9 cellular contexts compared by ENCODE assay signal in the genomic region with DNA sequence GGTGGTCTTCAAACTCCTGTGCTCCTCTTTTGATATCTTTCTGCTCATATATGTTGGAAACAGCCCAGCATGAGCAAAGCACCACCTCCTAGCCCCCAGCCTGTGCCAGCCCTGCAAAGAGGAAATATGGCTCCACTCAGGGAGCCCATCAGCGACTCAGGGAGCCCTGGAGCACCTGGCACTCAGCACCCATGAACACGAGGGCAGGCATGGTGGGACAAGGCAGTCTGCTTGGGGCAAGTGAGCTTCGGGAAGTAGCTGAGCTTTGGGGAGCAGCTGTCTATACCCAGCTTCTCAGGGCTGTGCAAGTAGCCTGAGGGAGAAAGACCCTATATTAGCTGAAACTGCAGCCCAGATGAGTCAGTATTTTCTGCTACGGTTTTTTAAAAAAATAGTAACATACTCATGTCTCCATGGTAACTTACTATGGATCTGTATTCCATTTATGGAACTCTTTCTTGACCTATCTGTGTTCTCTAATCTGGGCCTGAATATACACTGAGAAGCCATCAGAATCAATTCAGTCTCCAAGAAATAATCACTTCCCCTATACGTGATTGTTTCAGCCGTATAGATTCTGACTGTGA. TPM values are rescaled to one million over a fixed set of nuclear protein-coding genes. Genes with fewer than 3 reads are reported as not detected.
A peak's percentile ranks its signal among the peaks of the same experiment; 100 is the strongest.
DNase-seq lines count a peak whose midpoint lies in the region; ATAC-seq and TF ChIP-seq lines count a peak whose summit lies in the region.
"Had no signal": no experiment of that assay in that cellular context is flagged by ENCODE, and none has a peak within 500 bp of the region (broad histone marks: within the 10 kb centered on the region; RNA-seq: fewer than 3 reads in every experiment).

No MANE protein-coding gene starts in this region.

- H3K9me3 Mint-ChIP-seq in effector memory CD8-positive, alpha-beta T cell: no peaks in the 10 kb centered on the region
- no peaks in the 10 kb centered on the region for H3K9me3 Mint-ChIP-seq in osteocyte (ENCODE audit: unreplicated experiment)

- peaks cover 30% of the 10 kb centered on the region for H4K20me1 ChIP-seq in DND-41 (ENCODE audit: insufficient read depth, low read length)

- peak overlapping the region; percentile 76; the same call in 1 of the 2 replicates for H3K4me2 ChIP-seq in DND-41 (ENCODE audit: insufficient read depth, low read length)

- H3K27me3 Mint-ChIP-seq in effector memory CD8-positive, alpha-beta T cell: peaks cover 3 to 15% of the 10 kb centered on the region in 2 donors
- H3K27me3 Mint-ChIP-seq in osteocyte (ENCODE audit: unreplicated experiment): no peaks in the 10 kb centered on the region

- TF ChIP-seq CTCF in DND-41 (IDR thresholded peaks at IDR 0.05; ENCODE audit: borderline replicate concordance, extremely low read depth, low read length, poor library complexity, severe bottlenecking) (no peak), Panc1 (IDR thresholded peaks at IDR 0.05) (no peak), osteocyte (IDR thresholded peaks at IDR 0.05) (no peak)

- POLR2A ChIA-PET in Panc1 (lab: Charles Lee): interaction anchor here (1.0 to 1.5 kb wide), 2 partner anchors 16 to 17 kb away, joined by 3 to 4 read pairs; no protein-coding TSS in a partner anchor

- H2AFZ ChIP-seq in DND-41 (ENCODE audit: low read depth, low read length): no peak overlapping the region

- H3K79me2 ChIP-seq in DND-41 (ENCODE audit: insufficient read depth, low read length): peaks cover 47% of the 10 kb centered on the region

- peaks cover 21% of the 10 kb centered on the region for H3K36me3 ChIP-seq in DND-41 (ENCODE audit: insufficient read depth, low read length)
- peaks cover 5% of the 10 kb centered on the region for H3K36me3 ChIP-seq in Panc1 (ENCODE audit: control insufficient read depth, insufficient read depth, low read length)

- ATAC-seq in DND-41 (ENCODE audit: insufficient read depth, low read depth) (no peak), Panc1 (no peak), HG03139 (IDR thresholded peaks at IDR 0.05; ENCODE audit: unreplicated experiment) (no peak)
- ATAC-seq in effector memory CD8-positive, alpha-beta T cell (replicated peaks): no peak

- H3K27ac ChIP-seq in DND-41 (ENCODE audit: low read length): peak overlapping the region; percentile 94; the same call in 1 of the 2 replicates
- H3K27ac ChIP-seq in Panc1 (ENCODE audit: low read length): peak overlapping the region; percentile 99

- H3K27me3 ChIP-seq in DND-41 (ENCODE audit: insufficient read depth, low read length, poor library complexity) (no peaks in the 10 kb centered on the region), Panc1 (ENCODE audit: control insufficient read depth, insufficient read depth, low read length) (no peaks in the 10 kb centered on the region)

- H3K27ac Mint-ChIP-seq in effector memory CD8-positive, alpha-beta T cell: no peak overlapping the region
- peak overlapping the region; percentile 44 for H3K27ac Mint-ChIP-seq in osteocyte (ENCODE audit: unreplicated experiment)

- intact Hi-C loops in Panc1 (cut with micrococcal nuclease; ENCODE audit: unreplicated experiment): loop anchor here (2.0 to 10.0 kb wide), 2 partner anchors 69 to 289 kb away; no protein-coding TSS in a partner anchor

- H3K9ac ChIP-seq in DND-41 (ENCODE audit: low read depth, low read length): no peak overlapping the region

- CTCF ChIA-PET in Panc1 (lab: Charles Lee): no interaction called here

- H3K4me3 Mint-ChIP-seq in effector memory CD8-positive, alpha-beta T cell: peak overlapping the region; percentile 92 to 93
- H3K4me3 Mint-ChIP-seq in osteocyte (ENCODE audit: unreplicated experiment): no peak overlapping the region

- H3K9me3 ChIP-seq in DND-41 (ENCODE audit: insufficient read depth, low read length, severe bottlenecking) (no peaks in the 10 kb centered on the region), Panc1 (ENCODE audit: control insufficient read depth, insufficient read depth, low read depth, low read length) (no peaks in the 10 kb centered on the region)

- no TSS peak for BruUV-seq in Panc1 (replicated peaks; lab: Mats Ljungman, UMichigan)

- DNase-seq in DND-41: no peak
- DNase-seq in Panc1 (ENCODE audit: low read depth, low spot score): no peak
- DNase-seq in effector memory CD8-positive, alpha-beta T cell: no peak
- no peak for DNase-seq in osteocyte (ENCODE audit: extremely low spot score, unreplicated experiment)
- no peak for DNase-seq in SKM-1 treated with dmso at 0.1 percent for 144 hours (lab: John Stamatoyannopoulos, UW; ENCODE audit: unreplicated experiment)
- DNase-seq in cerebellum (ENCODE audit: low spot score): no peak
- no peak for DNase-seq in OCI-M1 (lab: John Stamatoyannopoulos, UW)
- DNase-seq: EL had no signal

- H3K36me3 Mint-ChIP-seq in effector memory CD8-positive, alpha-beta T cell (ENCODE audit: insufficient read depth): peaks cover 3% of the 10 kb centered on the region
- H3K36me3 Mint-ChIP-seq in osteocyte (ENCODE audit: unreplicated experiment): no peaks in the 10 kb centered on the region

- H3K4me3 ChIP-seq in DND-41 (ENCODE audit: low read depth in 1 of 2, low read length in 2 of 2): 0 out of 4 replicates have a peak overlapping the region, but pooled peaks of 1 of the 2 experiments have one; percentile 62
- peak overlapping the region; percentile 76 to 84 for H3K4me3 ChIP-seq in Panc1 (ENCODE audit: low read depth in 2 of 2, low read length in 2 of 2)

- in situ Hi-C loops in Panc1 (cut with HindIII; ENCODE audit: low pct_unique_long_range_greater_than_20kb, low sequenced_read_pairs): no loop called here

- H3K4me1 ChIP-seq in DND-41 (ENCODE audit: insufficient read depth, low read length) (peaks cover 33% of the 10 kb centered on the region), Panc1 (ENCODE audit: control insufficient read depth, insufficient read depth, low read length) (peaks cover 43% of the 10 kb centered on the region)

- H3K4me1 Mint-ChIP-seq in effector memory CD8-positive, alpha-beta T cell (ENCODE audit: low read depth in 2 of 2): peaks cover 18 to 29% of the 10 kb centered on the region in 2 donors
- H3K4me1 Mint-ChIP-seq in osteocyte (ENCODE audit: unreplicated experiment): peaks cover 27% of the 10 kb centered on the region

RNA-seq across cellular contexts. Expression of a gene that starts 1.6 kb away (rescaled TPM):
- total RNA-seq in Panc1 (2021; ENCODE audit: unreplicated experiment) (132 TPM), osteocyte (18.2 and 18.8 TPM in 2 replicates), cerebellum (15.7 TPM)
- polyA plus RNA-seq in Panc1 (2012; ENCODE audit: insufficient read length): 62.0 TPM
